Comparison of ENCODE assay signal across 8 cellular contexts in the genomic region with DNA sequence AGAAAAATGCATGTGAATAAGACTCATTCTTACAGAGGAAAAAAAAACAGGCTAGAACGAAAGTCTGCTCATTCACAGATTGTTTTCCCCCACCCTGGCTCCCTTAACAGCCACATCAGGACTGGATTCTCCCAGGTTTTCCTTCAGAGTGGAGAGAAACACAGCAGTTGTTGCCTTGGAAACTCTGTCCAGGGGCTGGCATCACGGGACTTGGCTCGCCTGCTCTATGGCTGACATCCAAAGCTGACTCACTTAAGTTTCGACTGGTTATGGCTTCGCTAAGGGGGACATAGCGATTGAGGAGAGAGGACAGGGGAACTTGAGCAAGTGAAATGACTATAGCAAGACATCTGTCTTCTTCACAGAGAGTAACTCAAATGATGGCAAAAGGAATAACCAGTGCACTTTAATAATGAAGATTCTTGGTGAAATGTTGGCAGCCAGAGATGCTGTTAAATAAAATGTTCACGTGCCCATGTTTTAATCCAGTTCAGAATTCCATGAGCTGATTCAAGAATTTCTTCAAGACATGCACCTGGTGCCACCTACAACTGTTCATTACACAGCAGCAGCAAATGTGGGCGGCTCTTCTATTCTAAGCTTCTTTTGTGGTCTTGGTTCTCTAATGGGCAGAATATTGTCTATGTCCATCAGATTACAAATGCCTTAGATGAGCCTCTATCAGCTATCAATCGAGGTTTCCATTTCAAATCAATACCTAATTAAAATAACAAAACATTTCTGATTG. TPM values are rescaled to one million over a fixed set of nuclear protein-coding genes. Genes with fewer than 3 reads are reported as not detected.
A peak's percentile ranks its signal among the peaks of the same experiment; 100 is the strongest.
DNase-seq lines count a peak whose midpoint lies in the region; ATAC-seq lines count a peak whose summit lies in the region.

No MANE protein-coding gene starts in this region.

- H3K27me3 Mint-ChIP-seq in activated CD8-positive, alpha-beta memory T cell treated with anti-CD3 and anti-CD28 coated beads, Interleukin-2, amount 10 ng/mL, durations not matched to agents 7 days and 5 days, result peaks cover 12% of the 10 kb centered on the region

- no peaks in the 10 kb centered on the region for H3K36me3 Mint-ChIP-seq in activated CD8-positive, alpha-beta memory T cell treated with anti-CD3 and anti-CD28 coated beads, Interleukin-2, amount 10 ng/mL, durations not matched to agents 7 days and 5 days

- H3K27ac Mint-ChIP-seq in activated CD8-positive, alpha-beta memory T cell treated with anti-CD3 and anti-CD28 coated beads, Interleukin-2, amount 10 ng/mL, durations not matched to agents 7 days and 5 days, result no peak overlapping the region

- ATAC-seq in activated CD8-positive, alpha-beta memory T cell treated with anti-CD3 and anti-CD28 coated beads, Interleukin-2, amount 10 ng/mL, durations not matched to agents 7 days and 5 days, result no peak

- no peaks in the 10 kb centered on the region for H3K9me3 Mint-ChIP-seq in activated CD8-positive, alpha-beta memory T cell treated with anti-CD3 and anti-CD28 coated beads, Interleukin-2, amount 10 ng/mL, durations not matched to agents 7 days and 5 days (ENCODE audit: low read depth)

- H3K4me1 Mint-ChIP-seq in activated CD8-positive, alpha-beta memory T cell treated with anti-CD3 and anti-CD28 coated beads, Interleukin-2, amount 10 ng/mL, durations not matched to agents 7 days and 5 days, result peaks cover 2% of the 10 kb centered on the region

- CTCF ChIA-PET in activated CD8-positive, alpha-beta memory T cell treated with anti-CD3 and anti-CD28 coated beads, Interleukin-2, amount 10 ng/mL, durations not matched to agents 7 days and 5 days (lab: Charles Lee), result interaction anchor here (0.9 to 1.5 kb wide), 4 partner anchors 8 to 471 kb away, joined by 4 to 9 read pairs (median 4); partner anchors contain the start of gene HUNK

- H3K4me3 Mint-ChIP-seq in activated CD8-positive, alpha-beta memory T cell treated with anti-CD3 and anti-CD28 coated beads, Interleukin-2, amount 10 ng/mL, durations not matched to agents 7 days and 5 days, result no peak overlapping the region

- DNase-seq in Daoy (ENCODE audit: low read depth) (peak; percentile 89), NCI-H524 (lab: John Stamatoyannopoulos, UW) (peak; percentile 93 to 95), fibroblast of gingiva (ENCODE audit: low read depth) (peak; percentile 88), non-pigmented ciliary epithelial cell (ENCODE audit: low read depth) (peak; percentile 48), NCI-H526 treated with DMSO at 0.1 percent for 48 hours (lab: John Stamatoyannopoulos, UW) (no peak)
- no peak for DNase-seq in stimulated activated CD4-positive, alpha-beta T cell treated with anti-CD3 and anti-CD28 coated beads, Interleukin-15, amount 100 ng/mL, for 24 hours
- DNase-seq in stimulated activated CD4-positive, alpha-beta T cell treated with anti-CD3 and anti-CD28 coated beads, Interleukin-4, amount 100 ng/mL, for 24 hours, result no peak
- DNase-seq in activated CD8-positive, alpha-beta memory T cell treated with anti-CD3 and anti-CD28 coated beads, Interleukin-2, amount 10 ng/mL, durations not matched to agents 7 days and 5 days, result no peak

RNA-seq across cellular contexts. Expression of gene MIS18A, which starts 21.8 kb away (rescaled TPM):
- total RNA-seq in Daoy (2014; rRNA removed; shearing (Covaris generic)), result 53.7 and 73.1 TPM in 2 replicates
- 10 to 100 TPM; 29.3 to 30.1 TPM for total RNA-seq in activated CD8-positive, alpha-beta memory T cell treated with anti-CD3 and anti-CD28 coated beads, Interleukin-2, amount 10 ng/mL, durations not matched to agents 7 days and 5 days

RNA-seq across cellular contexts. Expression of gene MRAP, which starts 41.6 kb away (rescaled TPM):
- not detected in 2 replicates for total RNA-seq in Daoy (2014; rRNA removed; shearing (Covaris generic))
- not detected for total RNA-seq in activated CD8-positive, alpha-beta memory T cell treated with anti-CD3 and anti-CD28 coated beads, Interleukin-2, amount 10 ng/mL, durations not matched to agents 7 days and 5 days

Comparison
In these comparisons a context has a peak if more than half of its experiments do, and no peak if none do; other contexts are left out.
1. DNase-seq: peak in Daoy (single experiment), NCI-H524 (2 of 2), fibroblast of gingiva (single experiment) and non-pigmented ciliary epithelial cell (single experiment); none in NCI-H526 treated with DMSO at 0.1 percent for 48 hours (single experiment), stimulated activated CD4-positive, alpha-beta T cell treated with anti-CD3 and anti-CD28 coated beads, Interleukin-15, amount 100 ng/mL, for 24 hours (single experiment), stimulated activated CD4-positive, alpha-beta T cell treated with anti-CD3 and anti-CD28 coated beads, Interleukin-4, amount 100 ng/mL, for 24 hours (single experiment) and activated CD8-positive, alpha-beta memory T cell treated with anti-CD3 and anti-CD28 coated beads, Interleukin-2, amount 10 ng/mL, durations not matched to agents 7 days and 5 days (single experiment).